In genomic region chr1:3708696-3709246, GRCh38 we compare ENCODE assay signal across 35 cellular contexts. TPM values are rescaled to one million over a fixed set of nuclear protein-coding genes. Genes with fewer than 3 reads are reported as not detected.
DNase-seq lines count a peak whose midpoint lies in the region; ATAC-seq and TF ChIP-seq lines count a peak whose summit lies in the region.
"Had no signal": no experiment of that assay in that cellular context is flagged by ENCODE, and none has a peak within 500 bp of the region (broad histone marks: within the 10 kb centered on the region; RNA-seq: fewer than 3 reads in every experiment).

No MANE protein-coding gene starts in this region.

- TF ChIP-seq CTCF in Caco-2 (IDR thresholded peaks at IDR 0.05; ENCODE audit: insufficient read depth in 1 of 2, low read depth in 1 of 2, low read length in 1 of 2, severe bottlenecking in 1 of 2, unreplicated experiment in 1 of 2), result no peak

- POLR2A ChIA-PET in Caco-2 (lab: Charles Lee), result no interaction called here

- no peak overlapping the region for H2AK5ac ChIP-seq in mesenchymal stem cell (ENCODE audit: low read length, severe bottlenecking)

- H3K14ac ChIP-seq in mesenchymal stem cell (ENCODE audit: low read length in 2 of 2), result no peak overlapping the region

- no peaks in the 10 kb centered on the region for H3K79me1 ChIP-seq in mesenchymal stem cell (replicated peaks; ENCODE audit: low read length, poor library complexity, severe bottlenecking)

- no peak overlapping the region for H2BK12ac ChIP-seq in mesenchymal stem cell (ENCODE audit: low read length in 2 of 2)

- ATAC-seq in GM18868 (IDR thresholded peaks at IDR 0.05; ENCODE audit: unreplicated experiment), result no peak
- ATAC-seq: activated T-cell treated with anti-CD3 and anti-CD28 coated beads, Interleukin-2, amount 50 U/mL, for 4 hours; GM12878; right lobe of liver had no signal

- CTCF ChIA-PET in Caco-2 (lab: Charles Lee), result no interaction called here

- no peak overlapping the region for H3K18ac ChIP-seq in mesenchymal stem cell (ENCODE audit: low read depth in 1 of 2, low read length in 2 of 2)

- H3K4me1 Mint-ChIP-seq in Caco-2 (ENCODE audit: low read depth, unreplicated experiment), result no peaks in the 10 kb centered on the region
- H3K4me1 Mint-ChIP-seq: activated naive CD8-positive, alpha-beta T cell treated with anti-CD3 and anti-CD28 coated beads for 36 hours had no signal

- H2BK15ac ChIP-seq in mesenchymal stem cell (ENCODE audit: low read depth, poor library complexity, severe bottlenecking), result peak overlapping the region; percentile 13

- H3K4me1 ChIP-seq in Caco-2 (no peaks in the 10 kb centered on the region), NT2/D1 (ENCODE audit: insufficient read depth, insufficient read length) (peaks cover 25% of the 10 kb centered on the region), esophagus (ENCODE audit: control insufficient read depth in 2 of 2, insufficient read depth in 2 of 2, low read length in 1 of 2) (peaks cover 27 to 65% of the 10 kb centered on the region in 2 donors), mesenchymal stem cell (ENCODE audit: control insufficient read depth, insufficient read depth, low read depth, low read length) (peaks cover 2% of the 10 kb centered on the region)
- H3K4me1 ChIP-seq: colonic mucosa, HAP-1, right lobe of liver had no signal

- H3K4me3 ChIP-seq in Caco-2 (ENCODE audit: low read depth, low read length), result no peak overlapping the region
- no peak overlapping the region for H3K4me3 ChIP-seq in NT2/D1 (ENCODE audit: insufficient read length, low read depth)
- peak overlapping the region; percentile 38 to 48 for H3K4me3 ChIP-seq in esophagus (ENCODE audit: low read depth in 1 of 2, low read length in 2 of 2)
- H3K4me3 ChIP-seq in mesenchymal stem cell (ENCODE audit: insufficient read depth in 1 of 2, low read depth in 1 of 2, low read length in 2 of 2), result no peak overlapping the region
- H3K4me3 ChIP-seq: colonic mucosa, GM12878, HAP-1, right lobe of liver, SJCRH30, stomach, thyroid gland had no signal

- H4K8ac ChIP-seq in mesenchymal stem cell (ENCODE audit: low read length), result no peak overlapping the region

- H3K27me3 ChIP-seq in Caco-2 (replicated peaks; ENCODE audit: control insufficient read depth, insufficient read depth, low read length) (no peaks in the 10 kb centered on the region), NT2/D1 (ENCODE audit: insufficient read depth, insufficient read length) (peaks cover 13% of the 10 kb centered on the region), esophagus (ENCODE audit: control insufficient read depth in 1 of 2, insufficient read depth in 2 of 2, low read length in 2 of 2) (no peaks in the 10 kb centered on the region), mesenchymal stem cell (ENCODE audit: control insufficient read depth in 1 of 2, insufficient read depth in 1 of 2, low read length in 2 of 2) (peaks cover 64 to 90% of the 10 kb centered on the region in 2 experiments)
- H3K27me3 ChIP-seq: colonic mucosa, right lobe of liver, SJCRH30, thyroid gland had no signal

- H3K4me3 Mint-ChIP-seq in Caco-2 (ENCODE audit: unreplicated experiment), result no peak overlapping the region
- H3K4me3 Mint-ChIP-seq: activated naive CD8-positive, alpha-beta T cell treated with anti-CD3 and anti-CD28 coated beads for 36 hours; activated T-cell treated with anti-CD3 and anti-CD28 coated beads, Interleukin-2, amount 50 U/mL, for 4 hours had no signal

- no peak overlapping the region for H3K27ac Mint-ChIP-seq in Caco-2 (ENCODE audit: unreplicated experiment)
- H3K27ac Mint-ChIP-seq: activated naive CD8-positive, alpha-beta T cell treated with anti-CD3 and anti-CD28 coated beads for 36 hours; CD4-positive, CD25-positive, alpha-beta regulatory T cell had no signal

- no peak overlapping the region for H2BK5ac ChIP-seq in mesenchymal stem cell (ENCODE audit: low read depth, low read length, poor library complexity, severe bottlenecking)

- no peak overlapping the region for H3K23ac ChIP-seq in mesenchymal stem cell (ENCODE audit: low read length in 2 of 2)

- H2BK120ac ChIP-seq in mesenchymal stem cell (ENCODE audit: low read depth, low read length), result no peak overlapping the region

- H3K9me3 ChIP-seq in Caco-2 (no peaks in the 10 kb centered on the region), NT2/D1 (ENCODE audit: insufficient read depth, low read length) (no peaks in the 10 kb centered on the region), esophagus (ENCODE audit: control insufficient read depth in 2 of 2, insufficient read depth in 1 of 2, low read depth in 1 of 2, low read length in 1 of 2) (no peaks in the 10 kb centered on the region), mesenchymal stem cell (ENCODE audit: control insufficient read depth, low read length) (no peaks in the 10 kb centered on the region)
- H3K9me3 ChIP-seq: colonic mucosa, HAP-1, right lobe of liver, SJCRH30, stomach, thyroid gland had no signal

- H3K4ac ChIP-seq in mesenchymal stem cell (ENCODE audit: low read depth in 1 of 2, low read length in 2 of 2), result no peak overlapping the region

- no TSS peak for BruUV-seq in Caco-2 (replicated peaks; lab: Mats Ljungman, UMichigan)

- no peak overlapping the region for H2AFZ ChIP-seq in mesenchymal stem cell (ENCODE audit: low read depth, low read length)

- no peaks in the 10 kb centered on the region for H3K36me3 ChIP-seq in Caco-2 (ENCODE audit: control insufficient read depth, insufficient read depth, low read length)
- H3K36me3 ChIP-seq in NT2/D1 (ENCODE audit: insufficient read depth, insufficient read length, low read length), result no peaks in the 10 kb centered on the region
- H3K36me3 ChIP-seq in esophagus (ENCODE audit: control insufficient read depth in 2 of 2, insufficient read depth in 2 of 2, low read length in 1 of 2), result no peaks in the 10 kb centered on the region
- H3K36me3 ChIP-seq in mesenchymal stem cell (ENCODE audit: control insufficient read depth in 1 of 2, insufficient read depth in 2 of 2, low read depth in 1 of 2, low read length in 2 of 2), result no peaks in the 10 kb centered on the region
- H3K36me3 ChIP-seq: colonic mucosa, HAP-1, right lobe of liver, SJCRH30, stomach, thyroid gland had no signal

- WGBS in esophagus, 2 donors, result 18 to 22% methylated on average over 27 of the region's 27 CpGs
- WGBS in mesenchymal stem cell, result 55% methylated on average over 26 of the region's 27 CpGs

- no peaks in the 10 kb centered on the region for H3K36me3 Mint-ChIP-seq in Caco-2 (ENCODE audit: insufficient read depth, unreplicated experiment)
- H3K36me3 Mint-ChIP-seq: activated naive CD8-positive, alpha-beta T cell treated with anti-CD3 and anti-CD28 coated beads for 36 hours; CD4-positive, CD25-positive, alpha-beta regulatory T cell had no signal

- no peaks in the 10 kb centered on the region for H3K27me3 Mint-ChIP-seq in Caco-2 (ENCODE audit: insufficient read depth, unreplicated experiment)

- intact Hi-C loops in Caco-2 (cut with micrococcal nuclease; ENCODE audit: unreplicated experiment), result no loop called here

- H4K91ac ChIP-seq in mesenchymal stem cell (ENCODE audit: low read length), result no peak overlapping the region

- DNase-seq in Caco-2 (peak; percentile 14 to 47), NT2/D1 (ENCODE audit: low read depth, low spot score) (no peak), mesenchymal stem cell (no peak), nucleus accumbens (lab: John Stamatoyannopoulos, UW) (no peak), SKM-1 (lab: John Stamatoyannopoulos, UW; ENCODE audit: unreplicated experiment) (no peak), AML-193 (lab: John Stamatoyannopoulos, UW) (no peak)
- DNase-seq: activated CD4-positive, CD25-positive, alpha-beta regulatory T cell; activated gamma-delta T cell; activated naive CD8-positive, alpha-beta T cell treated with anti-CD3 and anti-CD28 coated beads for 36 hours; activated T-cell treated with anti-CD3 and anti-CD28 coated beads, Interleukin-2, amount 50 U/mL, for 4 hours; anterior cingulate cortex; CD4-positive, CD25-positive, alpha-beta regulatory T cell; colonic mucosa; DMS153; effector CD4-positive, alpha-beta T cell; Kasumi-1; NCI-H1436 treated with DMSO at 0.1 percent for 48 hours; NCI-H226; NCI-H526 treated with DMSO at 0.1 percent for 48 hours; right lobe of liver; SJCRH30; stimulated activated CD8-positive, alpha-beta memory T cell treated with anti-CD3 and anti-CD28 coated beads, Interleukin-4, amount 100 ng/mL, for 48 hours; stomach; T1000; thyroid gland had no signal

- H3K9ac ChIP-seq in NT2/D1 (ENCODE audit: insufficient read length, low read depth) (peak overlapping the region; percentile 32), mesenchymal stem cell (ENCODE audit: low read length) (no peak overlapping the region)

- H3K9me3 Mint-ChIP-seq in Caco-2 (ENCODE audit: unreplicated experiment), result no peaks in the 10 kb centered on the region
- H3K9me3 Mint-ChIP-seq: activated naive CD8-positive, alpha-beta T cell treated with anti-CD3 and anti-CD28 coated beads for 36 hours; activated T-cell treated with anti-CD3 and anti-CD28 coated beads, Interleukin-2, amount 50 U/mL, for 4 hours had no signal

- no peak overlapping the region for H3K4me2 ChIP-seq in mesenchymal stem cell (ENCODE audit: low read length, poor library complexity, severe bottlenecking)

- H3K27ac ChIP-seq in esophagus (ENCODE audit: low read depth in 2 of 2, low read length in 1 of 2) (no peak overlapping the region), mesenchymal stem cell (ENCODE audit: low read length, poor library complexity, severe bottlenecking) (no peak overlapping the region)
- H3K27ac ChIP-seq: colonic mucosa, right lobe of liver, SJCRH30, stomach, thyroid gland had no signal

RNA-seq across cellular contexts. Expression of gene CCDC27, which starts 43.5 kb away (rescaled TPM):
- total RNA-seq in Caco-2 (2022), result not detected in 2 replicates
- polyA plus RNA-seq in esophagus, result not detected
- not detected for polyA plus RNA-seq in mesenchymal stem cell (2013, experiment 1 of 2)
- polyA plus RNA-seq in mesenchymal stem cell (2013, experiment 2 of 2), result not detected
- total RNA-seq: activated naive CD8-positive, alpha-beta T cell treated with anti-CD3 and anti-CD28 coated beads for 36 hours; activated T-cell treated with anti-CD3 and anti-CD28 coated beads, Interleukin-2, amount 50 U/mL, for 4 hours; cardiac septum; CD4-positive, CD25-positive, alpha-beta regulatory T cell; colonic mucosa; epithelial cell of proximal tubule; GM12878; lung microvascular endothelial cell; posterior vena cava; right lobe of liver; RPMI7951; SJCRH30; stomach had no signal
- polyA plus RNA-seq: CD4-positive, CD25-positive, alpha-beta regulatory T cell; neural cell; stomach had no signal

RNA-seq across cellular contexts. Expression of gene TP73, which starts 56.5 kb away (rescaled TPM):
- 11.7 and 11.9 TPM in 2 replicates for total RNA-seq in Caco-2 (2022)
- 1 to 10 TPM; 3.5 to 6.0 TPM for polyA plus RNA-seq in esophagus
- polyA plus RNA-seq in mesenchymal stem cell (2013, experiment 1 of 2), result 0.01 TPM
- polyA plus RNA-seq in mesenchymal stem cell (2013, experiment 2 of 2), result 0.01 TPM
- total RNA-seq: CD4-positive, CD25-positive, alpha-beta regulatory T cell; epithelial cell of proximal tubule; posterior vena cava; RPMI7951 had no signal
- polyA plus RNA-seq: neural cell had no signal

RNA-seq across cellular contexts. Expression of gene WRAP73, which starts 58.9 kb away (rescaled TPM):
- 25.1 and 31.6 TPM in 2 replicates for total RNA-seq in Caco-2 (2022)
- polyA plus RNA-seq in esophagus, result 10 to 100 TPM; 13.6 to 16.4 TPM
- polyA plus RNA-seq in mesenchymal stem cell (2013, experiment 1 of 2), result 14.3 TPM
- 13.8 TPM for polyA plus RNA-seq in mesenchymal stem cell (2013, experiment 2 of 2)

Comparison
In these comparisons a context has a peak if more than half of its experiments do, and no peak if none do; other contexts are left out.
1. DNase-seq: peak in Caco-2 (2 of 2); none in NT2/D1 (single experiment), mesenchymal stem cell (single experiment), nucleus accumbens (0 of 56), SKM-1 (single experiment) and AML-193 (0 of 2).
2. H3K4me3 ChIP-seq: peak in esophagus (2 of 2); none in Caco-2 (single experiment), NT2/D1 (single experiment) and mesenchymal stem cell (0 of 2).